In genomic region chrX:25144043-25144940, GRCh38 we compare ENCODE assay signal across 8 cellular contexts.
DNase-seq lines count a peak whose midpoint lies in the region; ATAC-seq and TF ChIP-seq lines count a peak whose summit lies in the region.

No MANE protein-coding gene starts in this region.

- H3K9ac ChIP-seq in HUES48 (ENCODE audit: low read depth, low read length): no peak overlapping the region

- intact Hi-C loops in gastrocnemius medialis (cut with DNase I; ENCODE audit: low total_unique reads): loop anchor here (2.0 kb wide), 1 partner anchor 391 kb away; no protein-coding TSS in a partner anchor

- H4K20me1 ChIP-seq in DOHH2 (ENCODE audit: control insufficient read depth, insufficient read depth, low read depth, low read length): no peaks in the 10 kb centered on the region

- no peak for TF ChIP-seq POLR2A in gastrocnemius medialis (IDR thresholded peaks at IDR 0.05)

- H3K9me3 ChIP-seq in DOHH2 (ENCODE audit: control insufficient read depth, insufficient read depth, low read length): no peaks in the 10 kb centered on the region
- H3K9me3 ChIP-seq in HUES48 (ENCODE audit: control insufficient read depth, insufficient read depth, low read length): no peaks in the 10 kb centered on the region
- H3K9me3 ChIP-seq in SJCRH30 (replicated peaks): no peaks in the 10 kb centered on the region
- H3K9me3 ChIP-seq in gastrocnemius medialis: no peaks in the 10 kb centered on the region

- peak; percentile 71 for TF ChIP-seq CTCF in DOHH2 (IDR thresholded peaks at IDR 0.05; ENCODE audit: low read depth, low read length, poor library complexity, severe bottlenecking)
- TF ChIP-seq CTCF in gastrocnemius medialis (IDR thresholded peaks at IDR 0.05 in 4 of 5, conservative IDR thresholded peaks at IDR 0.05 in 1 of 5): peak; percentile 50 to 77 (median 65)

- H3F3A ChIP-seq in DOHH2 (ENCODE audit: control insufficient read depth, insufficient read depth): no peaks in the 10 kb centered on the region

- in situ Hi-C loops in gastrocnemius medialis (cut with MboI; ENCODE audit: low sequenced_read_pairs in 4 of 4): loop anchor here (5.0 to 25.0 kb wide), 7 partner anchors 289 to 407 kb away; no protein-coding TSS in a partner anchor

- no peaks in the 10 kb centered on the region for H3K27me3 ChIP-seq in DOHH2 (ENCODE audit: control insufficient read depth, low read length)
- peaks cover 11% of the 10 kb centered on the region; the same call in 1 of the 2 replicates for H3K27me3 ChIP-seq in HUES48 (ENCODE audit: control insufficient read depth, insufficient read depth, low read length)
- H3K27me3 ChIP-seq in SJCRH30: no peaks in the 10 kb centered on the region
- no peaks in the 10 kb centered on the region for H3K27me3 ChIP-seq in gastrocnemius medialis

- H3K36me3 ChIP-seq in DOHH2 (ENCODE audit: control insufficient read depth, low read length) (no peaks in the 10 kb centered on the region), HUES48 (ENCODE audit: control insufficient read depth, insufficient read depth, low read length) (no peaks in the 10 kb centered on the region), SJCRH30 (no peaks in the 10 kb centered on the region), gastrocnemius medialis (no peaks in the 10 kb centered on the region)

- H3K9me2 ChIP-seq in DOHH2 (replicated peaks; ENCODE audit: control insufficient read depth, low read length): no peaks in the 10 kb centered on the region

- no peak overlapping the region for H3K4me2 ChIP-seq in DOHH2 (ENCODE audit: low read length)

- H3K4me1 ChIP-seq in DOHH2 (ENCODE audit: control insufficient read depth, low read length): no peaks in the 10 kb centered on the region
- H3K4me1 ChIP-seq in HUES48 (ENCODE audit: control insufficient read depth, insufficient read depth, low read length): peaks cover 22% of the 10 kb centered on the region
- no peaks in the 10 kb centered on the region; the same call in 1 of the 2 replicates for H3K4me1 ChIP-seq in SJCRH30
- H3K4me1 ChIP-seq in gastrocnemius medialis: no peaks in the 10 kb centered on the region

- DNase-seq in SJCRH30: peak; percentile 57 to 78
- peak in 54 of 58 donors; percentile 0 to 70 (median 14) for DNase-seq in anterior cingulate cortex (lab: John Stamatoyannopoulos, UW)
- DNase-seq in hippocampal formation (lab: John Stamatoyannopoulos, UW): peak; percentile 8 to 45
- peak; percentile 3 to 13 for DNase-seq in gastrocnemius medialis

- no peaks in the 10 kb centered on the region for H3K79me2 ChIP-seq in DOHH2 (ENCODE audit: control insufficient read depth, low read length)

- H3K4me3 ChIP-seq in DOHH2 (ENCODE audit: low read length): no peak overlapping the region
- peak overlapping the region; percentile 49 for H3K4me3 ChIP-seq in HUES48 (ENCODE audit: low read depth, low read length)
- H3K4me3 ChIP-seq in SJCRH30: peak overlapping the region; percentile 44
- H3K4me3 ChIP-seq in gastrocnemius medialis: peak overlapping the region; percentile 15 to 36 (median 28)

- H3K27ac ChIP-seq in DOHH2 (ENCODE audit: low read depth, low read length): no peak overlapping the region
- no peak overlapping the region for H3K27ac ChIP-seq in HUES48 (ENCODE audit: low read depth, low read length)
- H3K27ac ChIP-seq in SJCRH30: no peak overlapping the region
- H3K27ac ChIP-seq in gastrocnemius medialis: no peak overlapping the region

- ATAC-seq in gastrocnemius medialis (peak in 1 of 2 donors; percentile 60), GM18502 (IDR thresholded peaks at IDR 0.05; ENCODE audit: poor library complexity, unreplicated experiment) (no peak), GM21515 (IDR thresholded peaks at IDR 0.05; ENCODE audit: unreplicated experiment) (no peak)

Comparison
In these comparisons a context has a peak if more than half of its experiments do, and no peak if none do; other contexts are left out.
1. DNase-seq: peak in every context shown above with its lines; median percentile 68 in SJCRH30; 26 in hippocampal formation; 14 in anterior cingulate cortex; 8 in gastrocnemius medialis.